Comparison of ENCODE assay signal across 8 cellular contexts in genomic region chr6:119350202-119351004, GRCh38. TPM values are rescaled to one million over a fixed set of nuclear protein-coding genes. Genes with fewer than 3 reads are reported as not detected.
A peak's percentile ranks its signal among the peaks of the same experiment; 100 is the strongest.
DNase-seq lines count a peak whose midpoint lies in the region; ATAC-seq, FAIRE-seq and TF ChIP-seq lines count a peak whose summit lies in the region.

No MANE protein-coding gene starts in this region.

- peaks cover 36% of the 10 kb centered on the region for H3K27me3 Mint-ChIP-seq in WTC11 (ENCODE audit: low read depth)

- TF ChIP-seq RAD21 in H1 (IDR thresholded peaks at IDR 0.05 in 1 of 2, conservative IDR thresholded peaks at IDR 0.05 in 1 of 2; ENCODE audit: low read depth in 2 of 2, low read length in 2 of 2) = no peak

- H3K4me3 ChIP-seq in GM06990 (replicated peaks; ENCODE audit: low read depth, low read length) (peak overlapping the region; percentile 71), KMS-11 (IDR thresholded peaks at IDR 0.05; ENCODE audit: insufficient read depth, low read depth, low read length) (no peak overlapping the region), H1 (ENCODE audit: extremely low read depth in 1 of 4, insufficient read depth in 2 of 4, low read depth in 3 of 4, low read length in 4 of 4) (peak overlapping the region; percentile 59 to 94 (median 74)), mucosa of rectum (ENCODE audit: low read length in 2 of 2) (peak overlapping the region; percentile 90 to 95), subcutaneous abdominal adipose tissue (ENCODE audit: low read depth in 1 of 5, low read length in 5 of 5) (peak overlapping the region; percentile 91 to 98 (median 94))

- H2BK20ac ChIP-seq in H1 (ENCODE audit: low read length) = no peak overlapping the region

- no peak overlapping the region for H2BK5ac ChIP-seq in H1 (ENCODE audit: low read depth, low read length)

- no peaks in the 10 kb centered on the region for H3K79me1 ChIP-seq in H1 (ENCODE audit: low read depth, low read length)

- H4K91ac ChIP-seq in H1 (replicated peaks; ENCODE audit: insufficient read length, low read length) = no peak overlapping the region

- H2AK5ac ChIP-seq in H1 (ENCODE audit: low read depth, low read length) = no peak overlapping the region

- H3K27me3 ChIP-seq in GM06990 (replicated peaks; ENCODE audit: control insufficient read depth, insufficient read depth, low read length) (no peaks in the 10 kb centered on the region), KMS-11 (ENCODE audit: insufficient read depth, low read depth) (no peaks in the 10 kb centered on the region), H1 (replicated peaks in 1 of 4; ENCODE audit: control insufficient read depth in 3 of 4, extremely low read depth in 1 of 4, insufficient read depth in 3 of 4, low read length in 3 of 4) (peaks cover 0 to 18% (median 14%) of the 10 kb centered on the region in 4 experiments; a peak in 6 of 7 replicates), mucosa of rectum (ENCODE audit: control insufficient read depth in 2 of 2, insufficient read depth in 2 of 2, low read length in 2 of 2) (no peaks in the 10 kb centered on the region), subcutaneous abdominal adipose tissue (ENCODE audit: control insufficient read depth in 5 of 5, insufficient read depth in 4 of 5, low read length in 5 of 5) (no peaks in the 10 kb centered on the region)

- H3K27ac Mint-ChIP-seq in WTC11 = no peak overlapping the region

- CTCF ChIA-PET in WTC11 (lab: Charles Lee) = interaction anchor here (1.1 to 1.9 kb wide), 4 partner anchors 17 to 389 kb away, joined by 4 to 7 read pairs (median 6); no protein-coding TSS in a partner anchor
- CTCF ChIA-PET in H1 (lab: Charles Lee; ENCODE audit: partially characterized antibody) = interaction anchor here (1.0 kb wide), 1 partner anchor 11 kb away, joined by 3 read pairs; no protein-coding TSS in a partner anchor

- H3K4me1 ChIP-seq in KMS-11 (ENCODE audit: low read depth, poor library complexity, severe bottlenecking) (peaks cover 43% of the 10 kb centered on the region), H1 (replicated peaks in 1 of 4; ENCODE audit: control insufficient read depth in 3 of 4, insufficient read depth in 4 of 4, low read length in 3 of 4) (peaks cover 2 to 10% (median 5%) of the 10 kb centered on the region in 4 experiments; a peak in 4 of 7 replicates), mucosa of rectum (ENCODE audit: control insufficient read depth in 2 of 2, insufficient read depth in 2 of 2, low read length in 2 of 2) (peaks cover 9 to 14% of the 10 kb centered on the region in 2 donors), subcutaneous abdominal adipose tissue (ENCODE audit: control insufficient read depth in 5 of 5, insufficient read depth in 5 of 5, low read length in 5 of 5) (peaks cover 5 to 62% (median 51%) of the 10 kb centered on the region in 5 donors)

- H2BK120ac ChIP-seq in H1 (replicated peaks; ENCODE audit: low read depth, low read length) = no peak overlapping the region

- H3K4me2 ChIP-seq in KMS-11 (peak overlapping the region; percentile 93), H1 (ENCODE audit: insufficient read depth in 1 of 2, low read depth in 2 of 2, low read length in 2 of 2) (peak overlapping the region; percentile 83 to 88)

- no peaks in the 10 kb centered on the region for H3K9me3 Mint-ChIP-seq in WTC11

- H3K14ac ChIP-seq in H1 (ENCODE audit: insufficient read length) = no peak overlapping the region

- H3K23me2 ChIP-seq in H1 (ENCODE audit: low read depth, low read length) = peaks cover 15% of the 10 kb centered on the region; the same call in 1 of the 2 replicates

- H3K4me3 Mint-ChIP-seq in WTC11 = peak overlapping the region; percentile 80

- no peak for TF ChIP-seq POLR2A in H1 (IDR thresholded peaks at IDR 0.05; ENCODE audit: control extremely low read depth in 1 of 2, low read depth in 2 of 2, low read length in 2 of 2)

- no peaks in the 10 kb centered on the region for H3K9me3 ChIP-seq in H1 (ENCODE audit: insufficient read depth in 2 of 2, low read depth in 1 of 2, low read length in 1 of 2)
- no peaks in the 10 kb centered on the region for H3K9me3 ChIP-seq in mucosa of rectum (ENCODE audit: control insufficient read depth in 2 of 2, low read length in 2 of 2)
- no peaks in the 10 kb centered on the region for H3K9me3 ChIP-seq in subcutaneous abdominal adipose tissue (ENCODE audit: control insufficient read depth in 5 of 5, low read length in 5 of 5)

- peak overlapping the region; percentile 41; the same call in 1 of the 2 replicates for H4K8ac ChIP-seq in H1 (ENCODE audit: extremely low read depth, insufficient read depth, low read length)

- FAIRE-seq in H1 (lab: Jason Lieb, UNC) = no peak

- no peak overlapping the region for H3K18ac ChIP-seq in H1 (ENCODE audit: extremely low read depth, low read length)

- H3K27ac ChIP-seq in KMS-11 = peak overlapping the region; percentile 80
- no peak overlapping the region for H3K27ac ChIP-seq in H1 (ENCODE audit: low read depth, low read length)
- H3K27ac ChIP-seq in mucosa of rectum (ENCODE audit: low read depth in 2 of 2, low read length in 2 of 2) = peak overlapping the region; percentile 91 to 92
- H3K27ac ChIP-seq in subcutaneous abdominal adipose tissue (ENCODE audit: low read depth, low read length) = peak overlapping the region; percentile 100

- H2AFZ ChIP-seq in KMS-11 (ENCODE audit: low read depth) (peak overlapping the region; percentile 38; the same call in 1 of the 2 replicates), H1 (ENCODE audit: low read length) (peak overlapping the region; percentile 28)

- 13% methylated on average over 24 of the region's 25 CpGs; no CpG with 5 or more reads in 1 of the 2 experiments for WGBS in H1 (ENCODE audit: extremely low coverage in 1 of 2, insufficient coverage in 1 of 2, insufficient read length in 1 of 2, insufficient replicate concordance in 2 of 2, low coverage in 1 of 2, low lambda C conversion rate in 2 of 2, missing lambda C conversion rate in 1 of 2), 2 experiments

- H2BK15ac ChIP-seq in H1 (ENCODE audit: low read length) = no peak overlapping the region

- H3K56ac ChIP-seq in H1 (replicated peaks; ENCODE audit: insufficient read length, low read depth, low read length) = no peak overlapping the region

- H3K79me2 ChIP-seq in KMS-11 (ENCODE audit: insufficient read depth, low read depth) (peaks cover 49% of the 10 kb centered on the region), H1 (ENCODE audit: control insufficient read depth in 1 of 2, insufficient read depth in 2 of 2, low read length in 2 of 2) (no peaks in the 10 kb centered on the region)

- TF ChIP-seq CTCF in GM06990 (IDR thresholded peaks at IDR 0.05; ENCODE audit: insufficient read depth, low read length, poor library complexity, severe bottlenecking) (no peak), KMS-11 (conservative IDR thresholded peaks at IDR 0.05; ENCODE audit: low read depth, low read length) (no peak), WTC11 (IDR thresholded peaks at IDR 0.05) (no peak), H1 (IDR thresholded peaks at IDR 0.05; ENCODE audit: control extremely low read depth in 1 of 3, insufficient read depth in 1 of 3, low read depth in 1 of 3, low read length in 3 of 3) (no peak)

- H3K36me3 ChIP-seq in GM06990 (ENCODE audit: control insufficient read depth, insufficient read depth, low read length) (no peaks in the 10 kb centered on the region), KMS-11 (ENCODE audit: insufficient read depth) (no peaks in the 10 kb centered on the region), H1 (ENCODE audit: control insufficient read depth in 2 of 4, insufficient read depth in 4 of 4, low read length in 3 of 4) (no peaks in the 10 kb centered on the region), mucosa of rectum (ENCODE audit: control insufficient read depth in 2 of 2, insufficient read depth in 2 of 2, low read length in 2 of 2) (no peaks in the 10 kb centered on the region), subcutaneous abdominal adipose tissue (ENCODE audit: control insufficient read depth in 5 of 5, insufficient read depth in 5 of 5, low read length in 5 of 5) (peaks cover 0 to under 1% (median 0%) of the 10 kb centered on the region in 5 donors)

- POLR2A ChIA-PET in WTC11 (lab: Charles Lee) = interaction anchor here (1.2 kb wide), 1 partner anchor 41 kb away, joined by 3 read pairs; no protein-coding TSS in a partner anchor
- POLR2A ChIA-PET in H1 (lab: Charles Lee; ENCODE audit: partially characterized antibody) = interaction anchor here (1.1 kb wide), 1 partner anchor 55 kb away, joined by 3 read pairs; no protein-coding TSS in a partner anchor

- H4K20me1 ChIP-seq in KMS-11 (ENCODE audit: insufficient read depth) (no peaks in the 10 kb centered on the region), H1 (replicated peaks in 1 of 2; ENCODE audit: control insufficient read depth in 1 of 2, insufficient read depth in 2 of 2, low read length in 2 of 2) (no peaks in the 10 kb centered on the region)

- peaks cover 38% of the 10 kb centered on the region for H3K4me1 Mint-ChIP-seq in WTC11

- H3K9ac ChIP-seq in KMS-11 (peak overlapping the region; percentile 77), H1 (replicated peaks in 1 of 4; ENCODE audit: extremely low read depth in 1 of 4, low read depth in 3 of 4, low read length in 3 of 4) (peak overlapping the region in 1 of 4 experiments; percentile 62; a peak in 2 of 7 replicates), mucosa of rectum (ENCODE audit: low read depth in 1 of 2, low read length in 2 of 2) (peak overlapping the region; percentile 89 to 90), subcutaneous abdominal adipose tissue (ENCODE audit: low read length in 5 of 5) (peak overlapping the region; percentile 87 to 100 (median 98))

- no peak overlapping the region for H4K5ac ChIP-seq in H1 (ENCODE audit: insufficient read length, low read depth, low read length)

- H3K4ac ChIP-seq in H1 (replicated peaks; ENCODE audit: insufficient read length, low read depth, low read length) = no peak overlapping the region

- DNase-seq in GM06990 (ENCODE audit: extremely low read depth, insufficient read length) (peak; percentile 63), WTC11 (ENCODE audit: low spot score) (no peak), H1 (ENCODE audit: low read depth in 1 of 2, low spot score in 2 of 2) (no peak), NCI-H1092 treated with DMSO at 0.1 percent for 48 hours (lab: John Stamatoyannopoulos, UW) (no peak)

- ATAC-seq in GM21786 (IDR thresholded peaks at IDR 0.05; ENCODE audit: unreplicated experiment) = peak; percentile 6
- ATAC-seq in WTC11 = peak; percentile 4; the same call in 1 of the 2 replicates

- no peaks in the 10 kb centered on the region for H3K36me3 Mint-ChIP-seq in WTC11

- H3K23ac ChIP-seq in H1 (ENCODE audit: insufficient read length) = no peak overlapping the region

- no peak overlapping the region for H2BK12ac ChIP-seq in H1 (ENCODE audit: low read depth, low read length)

- TF ChIP-seq EP300 in H1 (IDR thresholded peaks at IDR 0.05; ENCODE audit: borderline replicate concordance in 1 of 2, low read depth in 2 of 2, low read length in 2 of 2) = no peak

RNA-seq across cellular contexts. Expression of gene MAN1A1, which starts 0.8 kb away (rescaled TPM):
- 6.8 to 6.9 TPM (median 6.8 TPM) in 3 replicates for total RNA-seq in WTC11 (2021)
- 5.4 TPM in 2 replicates for total RNA-seq in H1 (2021; fragmentation: NEBNext Ultra II Directional; extraction: Animal tissue kit (Norgen Biotek cat#: 25700))
- polyA plus RNA-seq in H1 (2011; rRNA removed) = 1.5 and 1.8 TPM in 2 replicates
- polyA plus RNA-seq in H1 (2011; cell fraction: cytosol; rRNA removed) = 2.7 TPM
- polyA plus RNA-seq in H1 (2011; cell fraction: nucleus; rRNA removed) = 1.2 TPM
- polyA plus RNA-seq in H1 (2012, experiment 1 of 2) = 1.7 to 3.3 TPM (median 2.2 TPM) in 4 replicates
- polyA plus RNA-seq in H1 (2012, experiment 2 of 2) = 0.60 TPM
- polyA plus RNA-seq in H1 (2013, experiment 1 of 2) = 5.1 TPM
- polyA plus RNA-seq in H1 (2013, experiment 2 of 2) = 5.6 TPM
- polyA minus RNA-seq in H1 (2011; rRNA and poly(A)+ RNA removed) = 1.5 and 2.1 TPM in 2 replicates
- 2.9 TPM for polyA minus RNA-seq in H1 (2011; cell fraction: cytosol; rRNA and poly(A)+ RNA removed)
- polyA minus RNA-seq in H1 (2011; cell fraction: nucleus; rRNA and poly(A)+ RNA removed) = 4.3 TPM
